ENCODE assay signal across 24 cellular contexts in the genomic region with DNA sequence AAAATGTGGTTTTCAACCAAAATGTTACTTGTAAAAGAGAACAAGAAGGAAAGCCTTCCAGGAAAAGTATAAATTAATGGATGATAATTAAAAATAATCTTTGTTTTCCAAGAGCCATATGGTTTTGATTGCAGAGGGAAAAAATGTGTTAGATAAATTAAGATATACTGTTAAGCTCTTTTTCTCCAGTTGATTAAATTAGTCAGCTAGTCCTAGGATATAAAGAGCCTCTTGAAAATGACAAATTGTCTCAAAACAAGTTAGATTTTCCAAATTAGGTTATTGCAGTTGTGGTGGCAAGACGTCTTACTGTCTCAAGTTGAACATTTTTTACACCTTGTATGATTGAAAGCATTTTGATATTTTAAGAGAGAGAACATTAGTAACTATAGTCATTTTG.
A peak's percentile ranks its signal among the peaks of the same experiment; 100 is the strongest.
DNase-seq lines count a peak whose midpoint lies in the region; ATAC-seq, FAIRE-seq and TF ChIP-seq lines count a peak whose summit lies in the region.
"Had no signal": no experiment of that assay in that cellular context is flagged by ENCODE, and none has a peak within 500 bp of the region (broad histone marks: within the 10 kb centered on the region; RNA-seq: fewer than 3 reads in every experiment).

No MANE protein-coding gene starts in this region.

- no peak overlapping the region for H2AK5ac ChIP-seq in mesendoderm (ENCODE audit: low read length)

- no peak overlapping the region for H3K56ac ChIP-seq in mesendoderm (ENCODE audit: low read length)

- no peak overlapping the region for H3K18ac ChIP-seq in mesendoderm (ENCODE audit: low read length)

- H2BK5ac ChIP-seq in mesendoderm (ENCODE audit: low read length), result no peak overlapping the region

- H3K36me3 ChIP-seq in pancreas (no peaks in the 10 kb centered on the region), mesendoderm (ENCODE audit: control insufficient read depth, insufficient read depth, low read length) (no peaks in the 10 kb centered on the region)
- H3K36me3 ChIP-seq: BLaER1 had no signal

- H4K5ac ChIP-seq in mesendoderm (ENCODE audit: low read length), result no peak overlapping the region

- H3K9me3 ChIP-seq in pancreas, result no peaks in the 10 kb centered on the region
- H3K9me3 ChIP-seq: BE2C, BLaER1 had no signal

- H3K4me1 ChIP-seq in pancreas (peaks cover 0 to 9% (median 4%) of the 10 kb centered on the region in 3 donors), mesendoderm (ENCODE audit: control insufficient read depth, low read depth, low read length) (no peaks in the 10 kb centered on the region)
- H3K4me1 ChIP-seq: BLaER1 had no signal

- H3K27ac ChIP-seq in pancreas, result no peak overlapping the region
- no peak overlapping the region for H3K27ac ChIP-seq in mesendoderm (ENCODE audit: low read depth, low read length)
- H3K27ac ChIP-seq: 22Rv1, BLaER1 had no signal

- no peak overlapping the region for H3K4ac ChIP-seq in mesendoderm (ENCODE audit: low read depth, low read length)

- no peaks in the 10 kb centered on the region for H3K27me3 ChIP-seq in pancreas
- H3K27me3 ChIP-seq in mesendoderm (ENCODE audit: insufficient read depth, low read length, poor library complexity), result no peaks in the 10 kb centered on the region
- H3K27me3 ChIP-seq: BE2C, BLaER1 had no signal

- H3K79me1 ChIP-seq in mesendoderm (ENCODE audit: low read length), result no peaks in the 10 kb centered on the region

- intact Hi-C loops in pancreas (cut with DNase I), result no loop called here

- FAIRE-seq in A204.1 (lab: Jason Lieb, UNC), result peak; percentile 11
- FAIRE-seq in pancreas (lab: Jason Lieb, UNC), result peak; percentile 75
- FAIRE-seq: GM12891 had no signal

- H4K8ac ChIP-seq in mesendoderm (ENCODE audit: low read depth, low read length), result no peak overlapping the region

- no peak overlapping the region for H2BK15ac ChIP-seq in mesendoderm (replicated peaks; ENCODE audit: low read depth)

- H3K79me2 ChIP-seq in mesendoderm (ENCODE audit: control insufficient read depth, insufficient read depth, low read length), result no peaks in the 10 kb centered on the region

- no peak overlapping the region for H3K4me2 ChIP-seq in mesendoderm (ENCODE audit: low read length)
- H3K4me2 ChIP-seq: BLaER1 had no signal

- H3K4me3 ChIP-seq in pancreas (no peak overlapping the region), mesendoderm (ENCODE audit: low read length) (no peak overlapping the region)
- H3K4me3 ChIP-seq: BLaER1 had no signal

- ATAC-seq in SK-N-SH treated with all-trans-retinoic acid at 6 μM for 48 hours (no peak), pancreas (no peak), GM18909 (IDR thresholded peaks at IDR 0.05; ENCODE audit: poor library complexity, unreplicated experiment) (no peak)

- no peak for TF ChIP-seq CTCF in pancreas (IDR thresholded peaks at IDR 0.05)

- DNase-seq in SK-N-DZ (ENCODE audit: low spot score) (peak; percentile 39), pancreas (no peak), mesendoderm (no peak)
- DNase-seq in stimulated activated CD4-positive, alpha-beta T cell treated with anti-CD3 and anti-CD28 coated beads, Interleukin-2, amount 100 ng/mL, for 24 hours, result no peak
- DNase-seq: ACHN; BE2C; C1 segment of cervical spinal cord; CD4-positive, alpha-beta memory T cell; CD4-positive, CD25-positive, alpha-beta regulatory T cell; CD8-positive, alpha-beta memory T cell; COR-L47; DMS 273 treated with DMSO at 0.1 percent for 48 hours; DMS153; DMS53; DMS79; DND-41; EL; GF-D8 had no signal

- H3K23ac ChIP-seq in mesendoderm (ENCODE audit: low read length), result no peak overlapping the region

- 91 to 95% methylated on average over 1 of the region's 1 CpG for WGBS in pancreas, 2 donors
- WGBS in mesendoderm (ENCODE audit: extremely low coverage, insufficient coverage, low lambda C conversion rate), result no CpG with 5 or more reads among the region's 1 CpG

- H2BK120ac ChIP-seq in mesendoderm (ENCODE audit: low read depth, low read length), result no peak overlapping the region

- no peak overlapping the region for H3K9ac ChIP-seq in mesendoderm (ENCODE audit: low read length)
- H3K9ac ChIP-seq: BLaER1 had no signal

TF ChIP-seq in SK-N-SH treated with all-trans-retinoic acid at 6 μM for 48 hours, 23 proteins besides CTCF, POLR2A, EP300 and RAD21:
- TF ChIP-seq ZNF8 (CRISPR knock-in tag; IDR thresholded peaks at IDR 0.05) (no peak), ISL1 (CRISPR knock-in tag; IDR thresholded peaks at IDR 0.05) (peak; percentile 79), SNAI2 (CRISPR knock-in tag; IDR thresholded peaks at IDR 0.05) (no peak), OSR1 (CRISPR knock-in tag; IDR thresholded peaks at IDR 0.05) (no peak), ZFP30 (CRISPR knock-in tag; IDR thresholded peaks at IDR 0.05) (no peak), ZC3H10 (CRISPR knock-in tag; IDR thresholded peaks at IDR 0.05) (peak; percentile 76), BACH2 (CRISPR knock-in tag; IDR thresholded peaks at IDR 0.05; ENCODE audit: borderline replicate concordance) (no peak), TCF4 (CRISPR knock-in tag; IDR thresholded peaks at IDR 0.05; ENCODE audit: borderline replicate concordance) (peak; percentile 92), PPARA (CRISPR knock-in tag; IDR thresholded peaks at IDR 0.05; ENCODE audit: borderline replicate concordance) (no peak), RARB (CRISPR knock-in tag; IDR thresholded peaks at IDR 0.05) (no peak), GLIS3 (CRISPR knock-in tag; IDR thresholded peaks at IDR 0.05) (no peak)
- TF ChIP-seq, protein P1, sequence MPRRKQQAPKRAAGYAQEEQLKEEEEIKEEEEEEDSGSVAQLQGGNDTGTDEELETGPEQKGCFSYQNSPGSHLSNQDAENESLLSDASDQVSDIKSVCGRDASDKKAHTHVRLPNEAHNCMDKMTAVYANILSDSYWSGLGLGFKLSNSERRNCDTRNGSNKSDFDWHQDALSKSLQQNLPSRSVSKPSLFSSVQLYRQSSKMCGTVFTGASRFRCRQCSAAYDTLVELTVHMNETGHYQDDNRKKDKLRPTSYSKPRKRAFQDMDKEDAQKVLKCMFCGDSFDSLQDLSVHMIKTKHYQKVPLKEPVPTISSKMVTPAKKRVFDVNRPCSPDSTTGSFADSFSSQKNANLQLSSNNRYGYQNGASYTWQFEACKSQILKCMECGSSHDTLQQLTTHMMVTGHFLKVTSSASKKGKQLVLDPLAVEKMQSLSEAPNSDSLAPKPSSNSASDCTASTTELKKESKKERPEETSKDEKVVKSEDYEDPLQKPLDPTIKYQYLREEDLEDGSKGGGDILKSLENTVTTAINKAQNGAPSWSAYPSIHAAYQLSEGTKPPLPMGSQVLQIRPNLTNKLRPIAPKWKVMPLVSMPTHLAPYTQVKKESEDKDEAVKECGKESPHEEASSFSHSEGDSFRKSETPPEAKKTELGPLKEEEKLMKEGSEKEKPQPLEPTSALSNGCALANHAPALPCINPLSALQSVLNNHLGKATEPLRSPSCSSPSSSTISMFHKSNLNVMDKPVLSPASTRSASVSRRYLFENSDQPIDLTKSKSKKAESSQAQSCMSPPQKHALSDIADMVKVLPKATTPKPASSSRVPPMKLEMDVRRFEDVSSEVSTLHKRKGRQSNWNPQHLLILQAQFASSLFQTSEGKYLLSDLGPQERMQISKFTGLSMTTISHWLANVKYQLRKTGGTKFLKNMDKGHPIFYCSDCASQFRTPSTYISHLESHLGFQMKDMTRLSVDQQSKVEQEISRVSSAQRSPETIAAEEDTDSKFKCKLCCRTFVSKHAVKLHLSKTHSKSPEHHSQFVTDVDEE (CRISPR knock-in tag; IDR thresholded peaks at IDR 0.05), result no peak; the same call in 1 of the 2 replicates
